Comparison of ENCODE assay signal across 13 cellular contexts in genomic region chr2:239138610-239139009, GRCh38.
"Had no signal": no experiment of that assay in that cellular context is flagged by ENCODE, and none has a peak within 500 bp of the region (broad histone marks: within the 10 kb centered on the region; RNA-seq: fewer than 3 reads in every experiment).

No MANE protein-coding gene starts in this region.

- H3K27me3 ChIP-seq: ascending aorta, gastroesophageal sphincter, testis had no signal

- H3K4me3 ChIP-seq: ascending aorta, gastroesophageal sphincter, prostate gland, testis had no signal

- H3K27ac ChIP-seq: ascending aorta, prostate gland, testis had no signal

- H3K9me3 ChIP-seq: ascending aorta, gastroesophageal sphincter, prostate gland, testis had no signal

- ATAC-seq: gastroesophageal sphincter; stimulated activated naive CD8-positive, alpha-beta T cell treated with anti-CD3 and anti-CD28 coated beads, Interleukin-15, Interleukin-2, amounts not matched to agents 100 U/mL and 50 U/mL, for 24 hours had no signal

- H3K4me1 ChIP-seq: prostate gland had no signal

- DNase-seq: activated CD4-positive, alpha-beta T cell treated with anti-CD3 and anti-CD28 coated beads for 1 hour; activated CD4-positive, alpha-beta T cell treated with anti-CD3 and anti-CD28 coated beads, Interleukin-2, amount 50 U/mL, for 48 hours; activated gamma-delta T cell treated with Interleukin-2 at 50 U/mL for 16 hours; activated T-cell treated with anti-CD3 and anti-CD28 coated beads, Interleukin-2, amount 50 U/mL, for 48 hours; effector CD4-positive, alpha-beta T cell; stimulated activated CD4-positive, alpha-beta T cell treated with anti-CD3 and anti-CD28 coated beads, Interleukin-4, amount 100 ng/mL, for 1 hour; stimulated activated CD8-positive, alpha-beta memory T cell treated with anti-CD3 and anti-CD28 coated beads, Interleukin-4, amount 100 ng/mL, for 48 hours; stimulated activated naive CD8-positive, alpha-beta T cell treated with anti-CD3 and anti-CD28 coated beads, Interleukin-15, Interleukin-2, amounts not matched to agents 100 U/mL and 50 U/mL, for 24 hours; SW 1271; testis had no signal
